ENCODE assay signal across 19 cellular contexts in the genomic region with DNA sequence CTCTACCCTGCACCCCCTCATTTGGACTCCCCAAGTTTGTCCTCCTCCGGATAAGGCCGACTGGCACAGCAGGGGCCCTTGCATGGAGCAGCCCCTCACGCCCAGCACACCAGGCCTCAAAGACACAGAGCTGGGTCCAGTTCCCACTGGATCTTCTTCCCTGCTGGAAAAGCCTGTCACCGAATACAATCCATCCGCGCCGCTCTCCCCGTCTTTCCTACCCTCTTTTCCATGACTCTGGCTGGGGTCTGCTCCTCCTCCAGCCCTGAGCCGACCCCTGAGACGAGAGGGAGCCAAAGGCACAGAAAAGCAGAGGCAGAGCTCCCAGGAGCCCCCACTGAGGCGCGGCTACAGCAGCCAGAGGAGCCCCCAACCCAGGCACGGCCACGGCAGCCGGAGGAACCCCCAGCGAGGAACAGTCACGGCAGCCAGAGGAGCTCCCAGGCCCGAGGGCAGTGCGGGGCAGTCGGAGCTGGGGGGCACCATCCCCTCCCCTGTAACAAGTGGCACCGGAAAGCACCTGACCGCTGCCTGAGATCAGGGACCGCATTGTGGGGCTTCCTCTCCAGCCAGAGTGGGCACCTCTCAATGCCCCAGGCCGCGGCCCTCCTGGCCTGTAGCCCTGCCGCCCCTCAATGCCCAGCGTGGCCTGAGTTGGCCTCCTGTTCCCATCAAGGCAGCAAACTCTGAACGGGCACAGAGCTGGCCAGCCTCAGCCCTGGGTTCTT.
"Had no signal": no experiment of that assay in that cellular context is flagged by ENCODE, and none has a peak within 500 bp of the region (broad histone marks: within the 10 kb centered on the region; RNA-seq: fewer than 3 reads in every experiment).

No MANE protein-coding gene starts in this region.

- H3K4me3 ChIP-seq: gastroesophageal sphincter, heart right ventricle, pancreas, suprapubic skin had no signal

- ATAC-seq: gastroesophageal sphincter; heart right ventricle; left colon; naive thymus-derived CD4-positive, alpha-beta T cell had no signal

- H3K4me1 Mint-ChIP-seq: activated B cell treated with CpG ODN at 0.5 μM for 24 hours had no signal

- H3K9me3 Mint-ChIP-seq: activated B cell treated with CpG ODN at 0.5 μM for 24 hours had no signal

- DNase-seq: activated B cell treated with CpG ODN at 0.5 μM for 24 hours; activated CD4-positive, alpha-beta T cell treated with anti-CD3 and anti-CD28 coated beads for 48 hours; activated CD8-positive, alpha-beta memory T cell treated with anti-CD3 and anti-CD28 coated beads, Interleukin-2, amount 50 U/mL, for 48 hours; heart right ventricle; left colon; mammary epithelial cell; naive thymus-derived CD4-positive, alpha-beta T cell; stimulated activated CD4-positive, alpha-beta T cell treated with anti-CD3 and anti-CD28 coated beads, Interleukin-15, amount 100 ng/mL, for 24 hours; stimulated activated CD4-positive, alpha-beta T cell treated with anti-CD3 and anti-CD28 coated beads, Interleukin-4, amount 100 ng/mL, for 24 hours; stimulated activated CD8-positive, alpha-beta memory T cell treated with anti-CD3 and anti-CD28 coated beads, Interleukin-4, amount 100 ng/mL, for 48 hours; trophoblast cell had no signal

- H3K4me3 Mint-ChIP-seq: activated B cell treated with CpG ODN at 0.5 μM for 24 hours; naive thymus-derived CD4-positive, alpha-beta T cell; stimulated activated naive CD8-positive, alpha-beta T cell treated with anti-CD3 and anti-CD28 coated beads, Interleukin-15, Interleukin-2, amounts not matched to agents 100 ng/mL and 50 ng/mL, for 24 hours had no signal

- H3K27ac Mint-ChIP-seq: activated B cell treated with CpG ODN at 0.5 μM for 24 hours had no signal

- H3K27ac ChIP-seq: gastroesophageal sphincter, heart right ventricle, pancreas, suprapubic skin had no signal

- FAIRE-seq: astrocyte, bronchial epithelial cell, endometrium, pancreas, TTC549 had no signal

- H3K27me3 Mint-ChIP-seq: activated B cell treated with CpG ODN at 0.5 μM for 24 hours; naive thymus-derived CD4-positive, alpha-beta T cell; stimulated activated naive CD8-positive, alpha-beta T cell treated with anti-CD3 and anti-CD28 coated beads, Interleukin-15, Interleukin-2, amounts not matched to agents 100 ng/mL and 50 ng/mL, for 24 hours had no signal

- H3K4me1 ChIP-seq: gastroesophageal sphincter, pancreas, suprapubic skin had no signal

- H3K9me3 ChIP-seq: gastroesophageal sphincter, heart right ventricle, pancreas, suprapubic skin had no signal

- H3K27me3 ChIP-seq: gastroesophageal sphincter, heart right ventricle, pancreas, suprapubic skin had no signal
